Comparison of ENCODE assay signal across 20 cellular contexts in the genomic region with DNA sequence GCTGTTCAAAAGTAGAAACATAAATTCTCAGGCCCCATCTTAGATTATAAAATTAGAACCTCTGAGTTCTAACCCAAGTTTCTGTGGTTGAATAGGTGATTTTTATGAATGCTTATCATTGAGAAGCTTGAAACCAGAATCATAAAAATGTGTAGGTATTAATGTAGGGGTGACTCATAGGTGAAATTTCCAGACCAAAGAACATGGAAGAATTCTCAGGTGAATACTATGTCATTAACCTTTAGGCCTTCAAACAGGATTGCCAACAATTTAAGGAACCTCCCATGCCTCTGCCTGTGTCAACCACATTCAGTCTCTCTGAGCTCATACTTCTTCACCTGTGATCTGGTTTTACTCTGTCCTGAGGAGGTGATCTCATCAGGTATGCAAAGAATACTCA.
A peak's percentile ranks its signal among the peaks of the same experiment; 100 is the strongest.
DNase-seq lines count a peak whose midpoint lies in the region; ATAC-seq, FAIRE-seq and TF ChIP-seq lines count a peak whose summit lies in the region.
"Had no signal": no experiment of that assay in that cellular context is flagged by ENCODE, and none has a peak within 500 bp of the region (broad histone marks: within the 10 kb centered on the region; RNA-seq: fewer than 3 reads in every experiment).

No MANE protein-coding gene starts in this region.

- H3K4me3 ChIP-seq in kidney epithelial cell (ENCODE audit: low read depth, low read length) (no peak overlapping the region), foreskin fibroblast (ENCODE audit: low read depth in 1 of 2, low read length in 2 of 2) (no peak overlapping the region)
- H3K4me3 ChIP-seq: K562 had no signal

- ATAC-seq in GM18508 (IDR thresholded peaks at IDR 0.05; ENCODE audit: insufficient read depth, unreplicated experiment) (peak; percentile 56), GM21825 (IDR thresholded peaks at IDR 0.05; ENCODE audit: unreplicated experiment) (peak; percentile 52)
- ATAC-seq: K562; naive thymus-derived CD8-positive, alpha-beta T cell had no signal

- H3K36me3 ChIP-seq in kidney epithelial cell (ENCODE audit: control insufficient read depth, insufficient read depth, low read length), result no peaks in the 10 kb centered on the region

- H3K27me3 ChIP-seq in kidney epithelial cell (ENCODE audit: control insufficient read depth, insufficient read depth, low read length), result no peaks in the 10 kb centered on the region

- DNase-seq in HPDE6-E6E7 (ENCODE audit: extremely low spot score), result peak; percentile 64
- peak; percentile 41 for DNase-seq in kidney epithelial cell (ENCODE audit: low read depth)
- DNase-seq in NCI-H2107 treated with DMSO at 0.1 percent for 48 hours (lab: John Stamatoyannopoulos, UW; ENCODE audit: unreplicated experiment), result no peak
- DNase-seq in HTR-8/SVneo (ENCODE audit: insufficient read length, low spot score), result no peak
- no peak for DNase-seq in globus pallidus (ENCODE audit: low spot score)
- no peak for DNase-seq in foreskin fibroblast
- DNase-seq: activated CD4-positive, alpha-beta memory T cell treated with anti-CD3 and anti-CD28 coated beads, Interleukin-2, amount 10 ng/mL, durations not matched to agents 7 days and 5 days; DMS79 treated with DMSO at 0.1 percent for 48 hours; effector memory CD4-positive, alpha-beta T cell; GOT3; naive thymus-derived CD8-positive, alpha-beta T cell; NCI-H1436; NCI-H524; stimulated activated CD4-positive, alpha-beta T cell treated with anti-CD3 and anti-CD28 coated beads, Interleukin-4, amount 100 ng/mL, for 4 hours; stimulated activated naive B cell treated with anti-CD40 and anti-IgM and Interleukin-4, amounts not matched to agents 10 μg/mL and 1 μg/mL and 100 μg/mL, for 72 hours; T1000 had no signal

- FAIRE-seq in HTR-8/SVneo (lab: Jason Lieb, UNC), result no peak
- FAIRE-seq: GM12891, K562 had no signal

- no peak for TF ChIP-seq CTCF in kidney epithelial cell (IDR thresholded peaks at IDR 0.05; ENCODE audit: insufficient read depth, low read length, poor library complexity, severe bottlenecking)
- no peak for TF ChIP-seq CTCF in foreskin fibroblast (IDR thresholded peaks at IDR 0.05; ENCODE audit: low read depth, low read length)

Comparison
In these comparisons a context has a peak if more than half of its experiments do, and no peak if none do; other contexts are left out.
1. DNase-seq: peak in HPDE6-E6E7 (single experiment) and kidney epithelial cell (single experiment); none in NCI-H2107 treated with DMSO at 0.1 percent for 48 hours (single experiment), HTR-8/SVneo (single experiment), globus pallidus (single experiment) and foreskin fibroblast (0 of 2).